In genomic region chr2:14572588-14573089, GRCh38 we compare ENCODE assay signal across 22 cellular contexts. TPM values are rescaled to one million over a fixed set of nuclear protein-coding genes. Genes with fewer than 3 reads are reported as not detected.
DNase-seq lines count a peak whose midpoint lies in the region; ATAC-seq and TF ChIP-seq lines count a peak whose summit lies in the region.
"Had no signal": no experiment of that assay in that cellular context is flagged by ENCODE, and none has a peak within 500 bp of the region (broad histone marks: within the 10 kb centered on the region; RNA-seq: fewer than 3 reads in every experiment).

No MANE protein-coding gene starts in this region.

- DNase-seq in DMS53 treated with DMSO at 0.1 percent for 48 hours (lab: John Stamatoyannopoulos, UW; ENCODE audit: unreplicated experiment) = peak; percentile 12
- DNase-seq in NCI-H69 (lab: John Stamatoyannopoulos, UW) = peak; percentile 15
- DNase-seq in left kidney (ENCODE audit: low read depth, low spot score) = peak; percentile 24
- no peak for DNase-seq in NOMO-1 (lab: John Stamatoyannopoulos, UW; ENCODE audit: unreplicated experiment in 2 of 2)
- DNase-seq in BE2C = no peak
- DNase-seq: Caco-2; CD8-positive, alpha-beta T cell; DMS79 treated with DMSO at 0.1 percent for 48 hours; GF-D8; HCEC 1CT; NCI-H1105; NCI-H1436 treated with DMSO at 0.1 percent for 48 hours; NCI-H2029; NCI-H446; NCI-H774; PC-9; T-cell had no signal

- H3K27me3 ChIP-seq in BE2C = peaks cover 2% of the 10 kb centered on the region; the same call in 1 of the 2 replicates

- ATAC-seq in HG02885 (IDR thresholded peaks at IDR 0.05; ENCODE audit: poor library complexity, unreplicated experiment) = no peak
- ATAC-seq: CD8-positive, alpha-beta T cell; Right ventricle myocardium inferior; T-cell had no signal

- no peak for TF ChIP-seq CTCF in 22Rv1 (IDR thresholded peaks at IDR 0.05)
- TF ChIP-seq CTCF in BE2C (IDR thresholded peaks at IDR 0.05; ENCODE audit: low read depth, low read length) = no peak

- H3K9me3 ChIP-seq in BE2C = no peaks in the 10 kb centered on the region
- H3K9me3 ChIP-seq: Caco-2 had no signal

- H3K36me3 ChIP-seq in BE2C = no peaks in the 10 kb centered on the region

- no peaks in the 10 kb centered on the region for H3K4me1 ChIP-seq in BE2C
- H3K4me1 ChIP-seq: Caco-2 had no signal

- peak overlapping the region; percentile 79 for H3K27ac ChIP-seq in 22Rv1
- H3K27ac ChIP-seq: C4-2B, HL-60, PC-9 had no signal

- no peak overlapping the region for H3K4me3 ChIP-seq in BE2C (ENCODE audit: low read depth, low read length)
- H3K4me3 ChIP-seq: PC-9 had no signal

RNA-seq across cellular contexts. Expression of gene LRATD1, which starts 59.9 kb away (rescaled TPM):
- polyA plus RNA-seq in BE2C (2012; ENCODE audit: insufficient read depth, insufficient read length, low read depth) = 0.19 TPM

Comparison
In these comparisons a context has a peak if more than half of its experiments do, and no peak if none do; other contexts are left out.
1. DNase-seq: peak in DMS53 treated with DMSO at 0.1 percent for 48 hours (single experiment), NCI-H69 (single experiment) and left kidney (single experiment); none in NOMO-1 (0 of 2) and BE2C (single experiment).